In the genomic region with DNA sequence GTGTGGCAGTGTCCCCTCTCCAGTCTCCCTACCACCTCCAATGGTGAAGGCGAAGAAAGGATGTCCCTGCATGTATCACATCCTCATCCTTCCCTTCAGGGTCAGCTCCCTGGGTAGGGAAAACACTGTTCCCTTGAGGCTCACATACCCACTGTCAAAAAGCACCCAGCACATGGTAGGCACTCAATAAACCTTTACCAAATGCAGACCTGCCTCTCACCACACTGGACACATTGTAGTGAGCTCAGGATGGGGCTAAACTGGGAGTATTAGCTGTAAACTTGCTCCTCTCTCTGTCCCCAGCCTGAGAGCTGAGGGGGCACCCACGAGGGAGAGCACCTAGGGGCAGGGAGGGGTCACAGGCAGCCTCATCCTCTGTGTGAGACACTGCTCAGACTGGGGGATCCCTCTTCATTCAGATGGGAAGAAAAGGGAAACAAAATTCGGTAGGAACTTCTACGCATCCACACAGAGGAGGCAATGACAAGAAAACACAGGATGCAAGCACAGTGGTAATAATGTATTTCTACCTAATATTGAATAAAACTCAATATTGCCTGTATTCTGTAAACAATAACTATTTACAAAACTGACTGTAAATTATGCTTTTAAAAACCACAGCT, we compare ENCODE assay signal across 1 cellular context.
TF ChIP-seq lines count a peak whose summit lies in the region.

No MANE protein-coding gene starts in this region.

TF ChIP-seq in K562, 482 proteins besides CTCF, POLR2A, EP300 and RAD21 (continued from another document and continues in another):
- TF ChIP-seq, protein P1, sequence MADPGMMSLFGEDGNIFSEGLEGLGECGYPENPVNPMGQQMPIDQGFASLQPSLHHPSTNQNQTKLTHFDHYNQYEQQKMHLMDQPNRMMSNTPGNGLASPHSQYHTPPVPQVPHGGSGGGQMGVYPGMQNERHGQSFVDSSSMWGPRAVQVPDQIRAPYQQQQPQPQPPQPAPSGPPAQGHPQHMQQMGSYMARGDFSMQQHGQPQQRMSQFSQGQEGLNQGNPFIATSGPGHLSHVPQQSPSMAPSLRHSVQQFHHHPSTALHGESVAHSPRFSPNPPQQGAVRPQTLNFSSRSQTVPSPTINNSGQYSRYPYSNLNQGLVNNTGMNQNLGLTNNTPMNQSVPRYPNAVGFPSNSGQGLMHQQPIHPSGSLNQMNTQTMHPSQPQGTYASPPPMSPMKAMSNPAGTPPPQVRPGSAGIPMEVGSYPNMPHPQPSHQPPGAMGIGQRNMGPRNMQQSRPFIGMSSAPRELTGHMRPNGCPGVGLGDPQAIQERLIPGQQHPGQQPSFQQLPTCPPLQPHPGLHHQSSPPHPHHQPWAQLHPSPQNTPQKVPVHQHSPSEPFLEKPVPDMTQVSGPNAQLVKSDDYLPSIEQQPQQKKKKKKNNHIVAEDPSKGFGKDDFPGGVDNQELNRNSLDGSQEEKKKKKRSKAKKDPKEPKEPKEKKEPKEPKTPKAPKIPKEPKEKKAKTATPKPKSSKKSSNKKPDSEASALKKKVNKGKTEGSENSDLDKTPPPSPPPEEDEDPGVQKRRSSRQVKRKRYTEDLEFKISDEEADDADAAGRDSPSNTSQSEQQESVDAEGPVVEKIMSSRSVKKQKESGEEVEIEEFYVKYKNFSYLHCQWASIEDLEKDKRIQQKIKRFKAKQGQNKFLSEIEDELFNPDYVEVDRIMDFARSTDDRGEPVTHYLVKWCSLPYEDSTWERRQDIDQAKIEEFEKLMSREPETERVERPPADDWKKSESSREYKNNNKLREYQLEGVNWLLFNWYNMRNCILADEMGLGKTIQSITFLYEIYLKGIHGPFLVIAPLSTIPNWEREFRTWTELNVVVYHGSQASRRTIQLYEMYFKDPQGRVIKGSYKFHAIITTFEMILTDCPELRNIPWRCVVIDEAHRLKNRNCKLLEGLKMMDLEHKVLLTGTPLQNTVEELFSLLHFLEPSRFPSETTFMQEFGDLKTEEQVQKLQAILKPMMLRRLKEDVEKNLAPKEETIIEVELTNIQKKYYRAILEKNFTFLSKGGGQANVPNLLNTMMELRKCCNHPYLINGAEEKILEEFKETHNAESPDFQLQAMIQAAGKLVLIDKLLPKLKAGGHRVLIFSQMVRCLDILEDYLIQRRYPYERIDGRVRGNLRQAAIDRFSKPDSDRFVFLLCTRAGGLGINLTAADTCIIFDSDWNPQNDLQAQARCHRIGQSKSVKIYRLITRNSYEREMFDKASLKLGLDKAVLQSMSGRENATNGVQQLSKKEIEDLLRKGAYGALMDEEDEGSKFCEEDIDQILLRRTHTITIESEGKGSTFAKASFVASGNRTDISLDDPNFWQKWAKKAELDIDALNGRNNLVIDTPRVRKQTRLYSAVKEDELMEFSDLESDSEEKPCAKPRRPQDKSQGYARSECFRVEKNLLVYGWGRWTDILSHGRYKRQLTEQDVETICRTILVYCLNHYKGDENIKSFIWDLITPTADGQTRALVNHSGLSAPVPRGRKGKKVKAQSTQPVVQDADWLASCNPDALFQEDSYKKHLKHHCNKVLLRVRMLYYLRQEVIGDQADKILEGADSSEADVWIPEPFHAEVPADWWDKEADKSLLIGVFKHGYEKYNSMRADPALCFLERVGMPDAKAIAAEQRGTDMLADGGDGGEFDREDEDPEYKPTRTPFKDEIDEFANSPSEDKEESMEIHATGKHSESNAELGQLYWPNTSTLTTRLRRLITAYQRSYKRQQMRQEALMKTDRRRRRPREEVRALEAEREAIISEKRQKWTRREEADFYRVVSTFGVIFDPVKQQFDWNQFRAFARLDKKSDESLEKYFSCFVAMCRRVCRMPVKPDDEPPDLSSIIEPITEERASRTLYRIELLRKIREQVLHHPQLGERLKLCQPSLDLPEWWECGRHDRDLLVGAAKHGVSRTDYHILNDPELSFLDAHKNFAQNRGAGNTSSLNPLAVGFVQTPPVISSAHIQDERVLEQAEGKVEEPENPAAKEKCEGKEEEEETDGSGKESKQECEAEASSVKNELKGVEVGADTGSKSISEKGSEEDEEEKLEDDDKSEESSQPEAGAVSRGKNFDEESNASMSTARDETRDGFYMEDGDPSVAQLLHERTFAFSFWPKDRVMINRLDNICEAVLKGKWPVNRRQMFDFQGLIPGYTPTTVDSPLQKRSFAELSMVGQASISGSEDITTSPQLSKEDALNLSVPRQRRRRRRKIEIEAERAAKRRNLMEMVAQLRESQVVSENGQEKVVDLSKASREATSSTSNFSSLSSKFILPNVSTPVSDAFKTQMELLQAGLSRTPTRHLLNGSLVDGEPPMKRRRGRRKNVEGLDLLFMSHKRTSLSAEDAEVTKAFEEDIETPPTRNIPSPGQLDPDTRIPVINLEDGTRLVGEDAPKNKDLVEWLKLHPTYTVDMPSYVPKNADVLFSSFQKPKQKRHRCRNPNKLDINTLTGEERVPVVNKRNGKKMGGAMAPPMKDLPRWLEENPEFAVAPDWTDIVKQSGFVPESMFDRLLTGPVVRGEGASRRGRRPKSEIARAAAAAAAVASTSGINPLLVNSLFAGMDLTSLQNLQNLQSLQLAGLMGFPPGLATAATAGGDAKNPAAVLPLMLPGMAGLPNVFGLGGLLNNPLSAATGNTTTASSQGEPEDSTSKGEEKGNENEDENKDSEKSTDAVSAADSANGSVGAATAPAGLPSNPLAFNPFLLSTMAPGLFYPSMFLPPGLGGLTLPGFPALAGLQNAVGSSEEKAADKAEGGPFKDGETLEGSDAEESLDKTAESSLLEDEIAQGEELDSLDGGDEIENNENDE (IDR thresholded peaks at IDR 0.05; ENCODE audit: low read depth, low read length), result no peak
- TF ChIP-seq CHD2 (IDR thresholded peaks at IDR 0.05; ENCODE audit: low read depth, low read length), result no peak
- TF ChIP-seq, protein P2, sequence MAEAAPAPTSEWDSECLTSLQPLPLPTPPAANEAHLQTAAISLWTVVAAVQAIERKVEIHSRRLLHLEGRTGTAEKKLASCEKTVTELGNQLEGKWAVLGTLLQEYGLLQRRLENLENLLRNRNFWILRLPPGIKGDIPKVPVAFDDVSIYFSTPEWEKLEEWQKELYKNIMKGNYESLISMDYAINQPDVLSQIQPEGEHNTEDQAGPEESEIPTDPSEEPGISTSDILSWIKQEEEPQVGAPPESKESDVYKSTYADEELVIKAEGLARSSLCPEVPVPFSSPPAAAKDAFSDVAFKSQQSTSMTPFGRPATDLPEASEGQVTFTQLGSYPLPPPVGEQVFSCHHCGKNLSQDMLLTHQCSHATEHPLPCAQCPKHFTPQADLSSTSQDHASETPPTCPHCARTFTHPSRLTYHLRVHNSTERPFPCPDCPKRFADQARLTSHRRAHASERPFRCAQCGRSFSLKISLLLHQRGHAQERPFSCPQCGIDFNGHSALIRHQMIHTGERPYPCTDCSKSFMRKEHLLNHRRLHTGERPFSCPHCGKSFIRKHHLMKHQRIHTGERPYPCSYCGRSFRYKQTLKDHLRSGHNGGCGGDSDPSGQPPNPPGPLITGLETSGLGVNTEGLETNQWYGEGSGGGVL (CRISPR knock-in tag; IDR thresholded peaks at IDR 0.05), result no peak
- no peak for TF ChIP-seq PHF8 (IDR thresholded peaks at IDR 0.05; ENCODE audit: borderline replicate concordance, low read length)
- peak; percentile 89; the same call in 1 of the 2 replicates for TF ChIP-seq MED1 (CRISPR knock-in tag; IDR thresholded peaks at IDR 0.05; ENCODE audit: borderline replicate concordance)
- no peak for TF ChIP-seq HNRNPL (IDR thresholded peaks at IDR 0.05; ENCODE audit: low read depth, low read length)
- TF ChIP-seq SMAD4 (CRISPR knock-in tag; conservative IDR thresholded peaks at IDR 0.05), result no peak
- TF ChIP-seq, protein P3, sequence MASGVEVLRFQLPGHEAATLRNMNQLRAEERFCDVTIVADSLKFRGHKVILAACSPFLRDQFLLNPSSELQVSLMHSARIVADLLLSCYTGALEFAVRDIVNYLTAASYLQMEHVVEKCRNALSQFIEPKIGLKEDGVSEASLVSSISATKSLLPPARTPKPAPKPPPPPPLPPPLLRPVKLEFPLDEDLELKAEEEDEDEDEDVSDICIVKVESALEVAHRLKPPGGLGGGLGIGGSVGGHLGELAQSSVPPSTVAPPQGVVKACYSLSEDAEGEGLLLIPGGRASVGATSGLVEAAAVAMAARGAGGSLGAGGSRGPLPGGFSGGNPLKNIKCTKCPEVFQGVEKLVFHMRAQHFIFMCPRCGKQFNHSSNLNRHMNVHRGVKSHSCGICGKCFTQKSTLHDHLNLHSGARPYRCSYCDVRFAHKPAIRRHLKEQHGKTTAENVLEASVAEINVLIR (CRISPR knock-in tag; IDR thresholded peaks at IDR 0.05), result 0 out of 2 replicates have a peak, but pooled peaks have one; percentile 42
- TF ChIP-seq, protein P4, sequence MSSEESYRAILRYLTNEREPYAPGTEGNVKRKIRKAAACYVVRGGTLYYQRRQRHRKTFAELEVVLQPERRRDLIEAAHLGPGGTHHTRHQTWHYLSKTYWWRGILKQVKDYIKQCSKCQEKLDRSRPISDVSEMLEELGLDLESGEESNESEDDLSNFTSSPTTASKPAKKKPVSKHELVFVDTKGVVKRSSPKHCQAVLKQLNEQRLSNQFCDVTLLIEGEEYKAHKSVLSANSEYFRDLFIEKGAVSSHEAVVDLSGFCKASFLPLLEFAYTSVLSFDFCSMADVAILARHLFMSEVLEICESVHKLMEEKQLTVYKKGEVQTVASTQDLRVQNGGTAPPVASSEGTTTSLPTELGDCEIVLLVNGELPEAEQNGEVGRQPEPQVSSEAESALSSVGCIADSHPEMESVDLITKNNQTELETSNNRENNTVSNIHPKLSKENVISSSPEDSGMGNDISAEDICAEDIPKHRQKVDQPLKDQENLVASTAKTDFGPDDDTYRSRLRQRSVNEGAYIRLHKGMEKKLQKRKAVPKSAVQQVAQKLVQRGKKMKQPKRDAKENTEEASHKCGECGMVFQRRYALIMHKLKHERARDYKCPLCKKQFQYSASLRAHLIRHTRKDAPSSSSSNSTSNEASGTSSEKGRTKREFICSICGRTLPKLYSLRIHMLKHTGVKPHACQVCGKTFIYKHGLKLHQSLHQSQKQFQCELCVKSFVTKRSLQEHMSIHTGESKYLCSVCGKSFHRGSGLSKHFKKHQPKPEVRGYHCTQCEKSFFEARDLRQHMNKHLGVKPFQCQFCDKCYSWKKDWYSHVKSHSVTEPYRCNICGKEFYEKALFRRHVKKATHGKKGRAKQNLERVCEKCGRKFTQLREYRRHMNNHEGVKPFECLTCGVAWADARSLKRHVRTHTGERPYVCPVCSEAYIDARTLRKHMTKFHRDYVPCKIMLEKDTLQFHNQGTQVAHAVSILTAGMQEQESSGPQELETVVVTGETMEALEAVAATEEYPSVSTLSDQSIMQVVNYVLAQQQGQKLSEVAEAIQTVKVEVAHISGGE (CRISPR knock-in tag; IDR thresholded peaks at IDR 0.05), result 0 out of 6 replicates have a peak, but pooled peaks of 1 of the 3 experiments have one; percentile 37
- TF ChIP-seq, protein P5, sequence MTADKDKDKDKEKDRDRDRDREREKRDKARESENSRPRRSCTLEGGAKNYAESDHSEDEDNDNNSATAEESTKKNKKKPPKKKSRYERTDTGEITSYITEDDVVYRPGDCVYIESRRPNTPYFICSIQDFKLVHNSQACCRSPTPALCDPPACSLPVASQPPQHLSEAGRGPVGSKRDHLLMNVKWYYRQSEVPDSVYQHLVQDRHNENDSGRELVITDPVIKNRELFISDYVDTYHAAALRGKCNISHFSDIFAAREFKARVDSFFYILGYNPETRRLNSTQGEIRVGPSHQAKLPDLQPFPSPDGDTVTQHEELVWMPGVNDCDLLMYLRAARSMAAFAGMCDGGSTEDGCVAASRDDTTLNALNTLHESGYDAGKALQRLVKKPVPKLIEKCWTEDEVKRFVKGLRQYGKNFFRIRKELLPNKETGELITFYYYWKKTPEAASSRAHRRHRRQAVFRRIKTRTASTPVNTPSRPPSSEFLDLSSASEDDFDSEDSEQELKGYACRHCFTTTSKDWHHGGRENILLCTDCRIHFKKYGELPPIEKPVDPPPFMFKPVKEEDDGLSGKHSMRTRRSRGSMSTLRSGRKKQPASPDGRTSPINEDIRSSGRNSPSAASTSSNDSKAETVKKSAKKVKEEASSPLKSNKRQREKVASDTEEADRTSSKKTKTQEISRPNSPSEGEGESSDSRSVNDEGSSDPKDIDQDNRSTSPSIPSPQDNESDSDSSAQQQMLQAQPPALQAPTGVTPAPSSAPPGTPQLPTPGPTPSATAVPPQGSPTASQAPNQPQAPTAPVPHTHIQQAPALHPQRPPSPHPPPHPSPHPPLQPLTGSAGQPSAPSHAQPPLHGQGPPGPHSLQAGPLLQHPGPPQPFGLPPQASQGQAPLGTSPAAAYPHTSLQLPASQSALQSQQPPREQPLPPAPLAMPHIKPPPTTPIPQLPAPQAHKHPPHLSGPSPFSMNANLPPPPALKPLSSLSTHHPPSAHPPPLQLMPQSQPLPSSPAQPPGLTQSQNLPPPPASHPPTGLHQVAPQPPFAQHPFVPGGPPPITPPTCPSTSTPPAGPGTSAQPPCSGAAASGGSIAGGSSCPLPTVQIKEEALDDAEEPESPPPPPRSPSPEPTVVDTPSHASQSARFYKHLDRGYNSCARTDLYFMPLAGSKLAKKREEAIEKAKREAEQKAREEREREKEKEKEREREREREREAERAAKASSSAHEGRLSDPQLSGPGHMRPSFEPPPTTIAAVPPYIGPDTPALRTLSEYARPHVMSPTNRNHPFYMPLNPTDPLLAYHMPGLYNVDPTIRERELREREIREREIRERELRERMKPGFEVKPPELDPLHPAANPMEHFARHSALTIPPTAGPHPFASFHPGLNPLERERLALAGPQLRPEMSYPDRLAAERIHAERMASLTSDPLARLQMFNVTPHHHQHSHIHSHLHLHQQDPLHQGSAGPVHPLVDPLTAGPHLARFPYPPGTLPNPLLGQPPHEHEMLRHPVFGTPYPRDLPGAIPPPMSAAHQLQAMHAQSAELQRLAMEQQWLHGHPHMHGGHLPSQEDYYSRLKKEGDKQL (CRISPR knock-in tag; IDR thresholded peaks at IDR 0.05; ENCODE audit: borderline replicate concordance), result 0 out of 2 replicates have a peak, but pooled peaks have one; percentile 17
- TF ChIP-seq, protein P6, sequence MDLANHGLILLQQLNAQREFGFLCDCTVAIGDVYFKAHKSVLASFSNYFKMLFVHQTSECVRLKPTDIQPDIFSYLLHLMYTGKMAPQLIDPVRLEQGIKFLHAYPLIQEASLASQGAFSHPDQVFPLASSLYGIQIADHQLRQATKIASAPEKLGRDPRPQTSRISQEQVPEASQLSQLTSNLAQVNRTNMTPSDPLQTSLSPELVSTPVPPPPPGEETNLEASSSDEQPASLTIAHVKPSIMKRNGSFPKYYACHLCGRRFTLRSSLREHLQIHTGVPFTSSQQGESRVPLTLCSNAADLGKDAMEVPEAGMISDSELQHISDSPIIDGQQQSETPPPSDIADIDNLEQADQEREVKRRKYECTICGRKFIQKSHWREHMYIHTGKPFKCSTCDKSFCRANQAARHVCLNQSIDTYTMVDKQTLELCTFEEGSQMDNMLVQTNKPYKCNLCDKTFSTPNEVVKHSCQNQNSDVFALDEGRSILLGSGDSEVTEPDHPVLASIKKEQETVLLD (IDR thresholded peaks at IDR 0.05), result no peak
- no peak for TF ChIP-seq ESRRA (IDR thresholded peaks at IDR 0.05; ENCODE audit: borderline replicate concordance, low read depth)
- TF ChIP-seq, protein P7, sequence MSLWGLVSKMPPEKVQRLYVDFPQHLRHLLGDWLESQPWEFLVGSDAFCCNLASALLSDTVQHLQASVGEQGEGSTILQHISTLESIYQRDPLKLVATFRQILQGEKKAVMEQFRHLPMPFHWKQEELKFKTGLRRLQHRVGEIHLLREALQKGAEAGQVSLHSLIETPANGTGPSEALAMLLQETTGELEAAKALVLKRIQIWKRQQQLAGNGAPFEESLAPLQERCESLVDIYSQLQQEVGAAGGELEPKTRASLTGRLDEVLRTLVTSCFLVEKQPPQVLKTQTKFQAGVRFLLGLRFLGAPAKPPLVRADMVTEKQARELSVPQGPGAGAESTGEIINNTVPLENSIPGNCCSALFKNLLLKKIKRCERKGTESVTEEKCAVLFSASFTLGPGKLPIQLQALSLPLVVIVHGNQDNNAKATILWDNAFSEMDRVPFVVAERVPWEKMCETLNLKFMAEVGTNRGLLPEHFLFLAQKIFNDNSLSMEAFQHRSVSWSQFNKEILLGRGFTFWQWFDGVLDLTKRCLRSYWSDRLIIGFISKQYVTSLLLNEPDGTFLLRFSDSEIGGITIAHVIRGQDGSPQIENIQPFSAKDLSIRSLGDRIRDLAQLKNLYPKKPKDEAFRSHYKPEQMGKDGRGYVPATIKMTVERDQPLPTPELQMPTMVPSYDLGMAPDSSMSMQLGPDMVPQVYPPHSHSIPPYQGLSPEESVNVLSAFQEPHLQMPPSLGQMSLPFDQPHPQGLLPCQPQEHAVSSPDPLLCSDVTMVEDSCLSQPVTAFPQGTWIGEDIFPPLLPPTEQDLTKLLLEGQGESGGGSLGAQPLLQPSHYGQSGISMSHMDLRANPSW (CRISPR knock-in tag; IDR thresholded peaks at IDR 0.05), result 0 out of 2 replicates have a peak, but pooled peaks have one; percentile 71
